Comparison of ENCODE assay signal across 13 cellular contexts in genomic region chrX:72020788-72021187, GRCh38.
DNase-seq lines count a peak whose midpoint lies in the region; ATAC-seq and TF ChIP-seq lines count a peak whose summit lies in the region.
"Had no signal": no experiment of that assay in that cellular context is flagged by ENCODE, and none has a peak within 500 bp of the region (broad histone marks: within the 10 kb centered on the region; RNA-seq: fewer than 3 reads in every experiment).

No MANE protein-coding gene starts in this region.

- peak overlapping the region; percentile 18 for H3K27ac Mint-ChIP-seq in activated CD4-positive, alpha-beta memory T cell treated with anti-CD3 and anti-CD28 coated beads for 36 hours
- no peak overlapping the region for H3K27ac Mint-ChIP-seq in activated CD4-positive, alpha-beta memory T cell treated with anti-CD3 and anti-CD28 coated beads, Interleukin-2, amount 10 ng/mL, durations not matched to agents 7 days and 5 days
- H3K27ac Mint-ChIP-seq in activated naive CD8-positive, alpha-beta T cell treated with anti-CD3 and anti-CD28 coated beads, Interleukin-2, amount 50 U/mL, for 24 hours, result no peak overlapping the region

- POLR2A ChIA-PET in activated CD4-positive, alpha-beta memory T cell treated with anti-CD3 and anti-CD28 coated beads for 36 hours (lab: Charles Lee), result no interaction called here
- POLR2A ChIA-PET in activated CD4-positive, alpha-beta memory T cell treated with anti-CD3 and anti-CD28 coated beads, Interleukin-2, amount 10 ng/mL, durations not matched to agents 7 days and 5 days (lab: Charles Lee), result interaction anchor here (0.9 to 5.7 kb wide), 4 partner anchors 32 to 105 kb away, joined by 3 to 35 read pairs (median 3); no protein-coding TSS in a partner anchor

- H3K4me3 ChIP-seq in OCI-LY3 (ENCODE audit: low read length), result no peak overlapping the region
- no peak overlapping the region for H3K4me3 ChIP-seq in testis
- H3K4me3 ChIP-seq in upper lobe of left lung, result no peak overlapping the region
- H3K4me3 ChIP-seq: A549, SK-N-MC had no signal

- H4K20me1 ChIP-seq in OCI-LY3 (ENCODE audit: insufficient read depth, low read length), result no peaks in the 10 kb centered on the region

- H3K4me2 ChIP-seq in OCI-LY3 (ENCODE audit: low read length), result peak overlapping the region; percentile 53
- H3K4me2 ChIP-seq: A549 had no signal

- H3K36me3 ChIP-seq in OCI-LY3 (replicated peaks; ENCODE audit: low read depth, low read length) (no peaks in the 10 kb centered on the region), testis (ENCODE audit: low read depth, missing control alignments) (no peaks in the 10 kb centered on the region), upper lobe of left lung (no peaks in the 10 kb centered on the region)

- H2AFZ ChIP-seq in OCI-LY3 (ENCODE audit: low read depth, low read length), result no peak overlapping the region

- TF ChIP-seq POLR2A in testis (IDR thresholded peaks at IDR 0.05) (no peak), upper lobe of left lung (IDR thresholded peaks at IDR 0.05) (no peak)

- CTCF ChIA-PET in activated CD4-positive, alpha-beta memory T cell treated with anti-CD3 and anti-CD28 coated beads for 36 hours (lab: Charles Lee), result interaction anchor here (1.3 to 5.4 kb wide), 10 partner anchors 10 to 121 kb away, joined by 3 to 52 read pairs (median 8); no protein-coding TSS in a partner anchor
- CTCF ChIA-PET in activated CD4-positive, alpha-beta memory T cell treated with anti-CD3 and anti-CD28 coated beads, Interleukin-2, amount 10 ng/mL, durations not matched to agents 7 days and 5 days (lab: Charles Lee), result interaction anchor here (1.0 to 7.4 kb wide), 8 partner anchors 10 to 111 kb away, joined by 3 to 95 read pairs (median 6); partner anchors contain the start of gene RTL5

- no peaks in the 10 kb centered on the region for H3K9me3 Mint-ChIP-seq in activated CD4-positive, alpha-beta memory T cell treated with anti-CD3 and anti-CD28 coated beads for 36 hours
- no peaks in the 10 kb centered on the region for H3K9me3 Mint-ChIP-seq in activated CD4-positive, alpha-beta memory T cell treated with anti-CD3 and anti-CD28 coated beads, Interleukin-2, amount 10 ng/mL, durations not matched to agents 7 days and 5 days
- no peaks in the 10 kb centered on the region for H3K9me3 Mint-ChIP-seq in activated naive CD8-positive, alpha-beta T cell treated with anti-CD3 and anti-CD28 coated beads, Interleukin-2, amount 50 U/mL, for 24 hours

- H3K36me3 Mint-ChIP-seq in activated CD4-positive, alpha-beta memory T cell treated with anti-CD3 and anti-CD28 coated beads for 36 hours, result no peaks in the 10 kb centered on the region
- no peaks in the 10 kb centered on the region for H3K36me3 Mint-ChIP-seq in activated CD4-positive, alpha-beta memory T cell treated with anti-CD3 and anti-CD28 coated beads, Interleukin-2, amount 10 ng/mL, durations not matched to agents 7 days and 5 days (ENCODE audit: low read depth)
- no peaks in the 10 kb centered on the region for H3K36me3 Mint-ChIP-seq in activated naive CD8-positive, alpha-beta T cell treated with anti-CD3 and anti-CD28 coated beads, Interleukin-2, amount 50 U/mL, for 24 hours (ENCODE audit: low read depth)

- 78% methylated on average over 3 of the region's 3 CpGs; no CpG with 5 or more reads in 1 of the 2 donors for WGBS in testis, 2 donors
- 86 to 94% methylated on average over 3 of the region's 3 CpGs for WGBS in upper lobe of left lung, 2 donors

- H3K27me3 Mint-ChIP-seq in activated CD4-positive, alpha-beta memory T cell treated with anti-CD3 and anti-CD28 coated beads for 36 hours, result no peaks in the 10 kb centered on the region
- peaks cover 44% of the 10 kb centered on the region for H3K27me3 Mint-ChIP-seq in activated CD4-positive, alpha-beta memory T cell treated with anti-CD3 and anti-CD28 coated beads, Interleukin-2, amount 10 ng/mL, durations not matched to agents 7 days and 5 days
- H3K27me3 Mint-ChIP-seq in activated naive CD8-positive, alpha-beta T cell treated with anti-CD3 and anti-CD28 coated beads, Interleukin-2, amount 50 U/mL, for 24 hours, result peaks cover 27% of the 10 kb centered on the region

- H3K4me1 ChIP-seq in OCI-LY3 (ENCODE audit: low read length) (peaks cover 27% of the 10 kb centered on the region), testis (peaks cover 2% of the 10 kb centered on the region), upper lobe of left lung (peaks cover 3 to 12% (median 4%) of the 10 kb centered on the region in 4 donors)

- ATAC-seq in HG02610 (IDR thresholded peaks at IDR 0.05; ENCODE audit: unreplicated experiment), result peak; percentile 71
- no peak for ATAC-seq in activated naive CD8-positive, alpha-beta T cell treated with anti-CD3 and anti-CD28 coated beads, Interleukin-2, amount 50 U/mL, for 24 hours
- ATAC-seq in upper lobe of left lung (ENCODE audit: low FRiP score in 2 of 2), result no peak
- ATAC-seq: A549 had no signal

- intact Hi-C loops in activated CD4-positive, alpha-beta memory T cell treated with anti-CD3 and anti-CD28 coated beads for 36 hours (cut with micrococcal nuclease), result loop anchor here (5.0 kb wide), 1 partner anchor 82 kb away; no protein-coding TSS in a partner anchor
- intact Hi-C loops in testis (cut with DNase I; ENCODE audit: low total_unique reads), result loop anchor here (5.0 kb wide), 1 partner anchor 102 kb away; no protein-coding TSS in a partner anchor

- H3K9me3 ChIP-seq in OCI-LY3 (ENCODE audit: insufficient read depth, low read length) (no peaks in the 10 kb centered on the region), testis (no peaks in the 10 kb centered on the region), upper lobe of left lung (no peaks in the 10 kb centered on the region)
- H3K9me3 ChIP-seq: A549 had no signal

- H3K4me3 Mint-ChIP-seq in activated CD4-positive, alpha-beta memory T cell treated with anti-CD3 and anti-CD28 coated beads for 36 hours, result no peak overlapping the region
- no peak overlapping the region for H3K4me3 Mint-ChIP-seq in activated CD4-positive, alpha-beta memory T cell treated with anti-CD3 and anti-CD28 coated beads, Interleukin-2, amount 10 ng/mL, durations not matched to agents 7 days and 5 days
- no peak overlapping the region for H3K4me3 Mint-ChIP-seq in activated naive CD8-positive, alpha-beta T cell treated with anti-CD3 and anti-CD28 coated beads, Interleukin-2, amount 50 U/mL, for 24 hours

- H3K9ac ChIP-seq in OCI-LY3 (ENCODE audit: low read length), result no peak overlapping the region

- H3K27me3 ChIP-seq in OCI-LY3 (ENCODE audit: low read depth, low read length), result peaks cover 4% of the 10 kb centered on the region
- no peaks in the 10 kb centered on the region for H3K27me3 ChIP-seq in testis
- peaks cover 0 to 4% (median 0%) of the 10 kb centered on the region in 4 donors for H3K27me3 ChIP-seq in upper lobe of left lung

- no peak for TF ChIP-seq CTCF in OCI-LY3 (IDR thresholded peaks at IDR 0.05; ENCODE audit: low read depth, low read length)
- TF ChIP-seq CTCF in testis (IDR thresholded peaks at IDR 0.05), result no peak
- no peak for TF ChIP-seq CTCF in upper lobe of left lung (IDR thresholded peaks at IDR 0.05)

- no peak for TF ChIP-seq EP300 in upper lobe of left lung (IDR thresholded peaks at IDR 0.05)

- H3K4me1 Mint-ChIP-seq in activated CD4-positive, alpha-beta memory T cell treated with anti-CD3 and anti-CD28 coated beads for 36 hours (ENCODE audit: low read depth), result peaks cover 25% of the 10 kb centered on the region
- peaks cover 31% of the 10 kb centered on the region for H3K4me1 Mint-ChIP-seq in activated CD4-positive, alpha-beta memory T cell treated with anti-CD3 and anti-CD28 coated beads, Interleukin-2, amount 10 ng/mL, durations not matched to agents 7 days and 5 days
- peaks cover 14% of the 10 kb centered on the region for H3K4me1 Mint-ChIP-seq in activated naive CD8-positive, alpha-beta T cell treated with anti-CD3 and anti-CD28 coated beads, Interleukin-2, amount 50 U/mL, for 24 hours

- peak; percentile 17 for DNase-seq in activated CD4-positive, alpha-beta memory T cell treated with anti-CD3 and anti-CD28 coated beads for 36 hours
- no peak for DNase-seq in activated CD4-positive, alpha-beta memory T cell treated with anti-CD3 and anti-CD28 coated beads, Interleukin-2, amount 10 ng/mL, durations not matched to agents 7 days and 5 days
- DNase-seq in testis (no peak), upper lobe of left lung (no peak), NCI-H2171 (lab: John Stamatoyannopoulos, UW) (no peak)
- no peak for DNase-seq in activated naive CD8-positive, alpha-beta T cell treated with anti-CD3 and anti-CD28 coated beads, Interleukin-2, amount 50 U/mL, for 24 hours
- DNase-seq: Karpas-422; NCI-H510A; stimulated activated CD4-positive, alpha-beta T cell treated with anti-CD3 and anti-CD28 coated beads, Interleukin-12 subunit alpha, Interleukin-12 subunit beta, amount 100 ng/mL, for 4 hours had no signal

- no peaks in the 10 kb centered on the region for H3K79me2 ChIP-seq in OCI-LY3 (ENCODE audit: low read length)

- H3K27ac ChIP-seq in OCI-LY3 (ENCODE audit: low read length), result no peak overlapping the region
- H3K27ac ChIP-seq in testis, result peak overlapping the region; percentile 39 to 53
- H3K27ac ChIP-seq in upper lobe of left lung, result peak overlapping the region in 1 of 4 donors; percentile 3
- H3K27ac ChIP-seq: A549, SK-N-MC had no signal
